ENCODE assay signal across 26 cellular contexts in the genomic region with DNA sequence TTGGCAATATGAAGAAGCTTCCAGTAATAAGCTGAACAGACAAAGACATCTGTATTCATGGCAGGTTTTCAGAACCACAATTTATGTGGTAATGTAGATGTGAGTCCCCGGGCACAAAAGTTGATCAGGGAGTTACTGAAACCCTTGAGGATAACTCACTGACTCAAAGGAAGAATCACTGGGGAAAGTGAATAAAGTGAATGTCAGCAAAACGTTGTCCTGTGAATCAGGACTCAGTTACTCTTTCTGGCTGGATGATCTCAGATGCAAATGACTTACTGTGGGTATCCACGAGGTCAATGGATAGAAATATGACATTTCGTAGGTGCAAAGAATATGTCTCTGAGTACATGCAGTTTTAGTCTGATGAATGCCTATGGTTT.
"Had no signal": no experiment of that assay in that cellular context is flagged by ENCODE, and none has a peak within 500 bp of the region (broad histone marks: within the 10 kb centered on the region; RNA-seq: fewer than 3 reads in every experiment).

No MANE protein-coding gene starts in this region.

- H3K4me3 Mint-ChIP-seq: activated B cell treated with CpG ODN at 0.5 μM for 24 hours; activated CD8-positive, alpha-beta memory T cell treated with anti-CD3 and anti-CD28 coated beads, Interleukin-2, amount 10 ng/mL, durations not matched to agents 7 days and 5 days; activated CD8-positive, alpha-beta T cell treated with anti-CD3 and anti-CD28 coated beads for 36 hours; activated naive CD4-positive, alpha-beta T cell treated with anti-CD3 and anti-CD28 coated beads for 36 hours; activated naive CD8-positive, alpha-beta T cell treated with anti-CD3 and anti-CD28 coated beads for 36 hours; activated T-cell treated with anti-CD3 and anti-CD28 coated beads, Interleukin-2, amount 50 U/mL, for 72 hours; memory B cell; naive thymus-derived CD4-positive, alpha-beta T cell; stimulated activated memory B cell treated with anti-CD40 and anti-IgM and Interleukin-4, amounts not matched to agents 10 μg/mL and 1 μg/mL and 100 μg/mL, for 72 hours; T-helper 2 cell treated with Interferon-gamma antibody and Interleukin-4, amounts not matched to agents 5 μg/mL and 100 μg/mL, for 36 hours had no signal

- H3K9me3 Mint-ChIP-seq: activated B cell treated with CpG ODN at 0.5 μM for 24 hours; T-helper 2 cell treated with Interferon-gamma antibody and Interleukin-4, amounts not matched to agents 5 μg/mL and 100 μg/mL, for 36 hours had no signal

- ATAC-seq: activated CD8-positive, alpha-beta memory T cell treated with anti-CD3 and anti-CD28 coated beads, Interleukin-2, amount 10 ng/mL, durations not matched to agents 7 days and 5 days; activated CD8-positive, alpha-beta T cell treated with anti-CD3 and anti-CD28 coated beads for 36 hours; activated T-cell treated with anti-CD3 and anti-CD28 coated beads, Interleukin-2, amount 50 U/mL, for 72 hours; body of pancreas; esophagus mucosa; naive thymus-derived CD4-positive, alpha-beta T cell; sciatic nerve; stimulated activated memory B cell treated with anti-CD40 and anti-IgM and Interleukin-4, amounts not matched to agents 10 μg/mL and 1 μg/mL and 100 μg/mL, for 72 hours had no signal

- H3K4me3 ChIP-seq: adrenal gland, body of pancreas, hepatocyte, smooth muscle cell, transverse colon had no signal

- H3K27ac Mint-ChIP-seq: activated B cell treated with CpG ODN at 0.5 μM for 24 hours; activated CD8-positive, alpha-beta memory T cell treated with anti-CD3 and anti-CD28 coated beads, Interleukin-2, amount 10 ng/mL, durations not matched to agents 7 days and 5 days; activated CD8-positive, alpha-beta T cell treated with anti-CD3 and anti-CD28 coated beads for 36 hours; activated naive CD4-positive, alpha-beta T cell treated with anti-CD3 and anti-CD28 coated beads for 36 hours; activated naive CD8-positive, alpha-beta T cell treated with anti-CD3 and anti-CD28 coated beads for 36 hours; activated T-cell treated with anti-CD3 and anti-CD28 coated beads, Interleukin-2, amount 50 U/mL, for 72 hours; memory B cell; naive thymus-derived CD4-positive, alpha-beta T cell; stimulated activated memory B cell treated with anti-CD40 and anti-IgM and Interleukin-4, amounts not matched to agents 10 μg/mL and 1 μg/mL and 100 μg/mL, for 72 hours; T-helper 2 cell treated with Interferon-gamma antibody and Interleukin-4, amounts not matched to agents 5 μg/mL and 100 μg/mL, for 36 hours had no signal

- DNase-seq: activated B cell treated with CpG ODN at 0.5 μM for 24 hours; activated CD4-positive, alpha-beta T cell treated with anti-CD3 and anti-CD28 coated beads, Interleukin-2, amount 50 U/mL, for 1 hour; activated CD8-positive, alpha-beta memory T cell treated with anti-CD3 and anti-CD28 coated beads, Interleukin-2, amount 10 ng/mL, durations not matched to agents 7 days and 5 days; activated CD8-positive, alpha-beta T cell treated with anti-CD3 and anti-CD28 coated beads for 36 hours; activated naive CD4-positive, alpha-beta T cell treated with anti-CD3 and anti-CD28 coated beads for 36 hours; activated naive CD8-positive, alpha-beta T cell treated with anti-CD3 and anti-CD28 coated beads for 36 hours; activated T-cell treated with anti-CD3 and anti-CD28 coated beads, Interleukin-2, amount 50 U/mL, for 72 hours; adrenal gland; aorta; body of pancreas; islet precursor cell; midbrain; naive thymus-derived CD4-positive, alpha-beta T cell; nucleus accumbens; stimulated activated CD4-positive, alpha-beta T cell treated with anti-CD3 and anti-CD28 coated beads, Interleukin-1b, Interleukin-23, amount 100 ng/mL, for 48 hours; stimulated activated CD4-positive, alpha-beta T cell treated with anti-CD3 and anti-CD28 coated beads, Interleukin-4, amount 100 ng/mL, for 4 hours; stimulated activated CD8-positive, alpha-beta memory T cell treated with anti-CD3 and anti-CD28 coated beads, Interleukin-4, amount 100 ng/mL, for 48 hours; T-helper 1 cell; transverse colon had no signal

- H3K27me3 Mint-ChIP-seq: activated CD8-positive, alpha-beta memory T cell treated with anti-CD3 and anti-CD28 coated beads, Interleukin-2, amount 10 ng/mL, durations not matched to agents 7 days and 5 days; activated CD8-positive, alpha-beta T cell treated with anti-CD3 and anti-CD28 coated beads for 36 hours had no signal

- H3K27ac ChIP-seq: adrenal gland, body of pancreas, hepatocyte, transverse colon had no signal

- H3K27me3 ChIP-seq: adrenal gland, body of pancreas, hepatocyte, transverse colon had no signal

- H3K36me3 ChIP-seq: adrenal gland, transverse colon had no signal

- H3K4me1 Mint-ChIP-seq: activated B cell treated with CpG ODN at 0.5 μM for 24 hours; activated CD8-positive, alpha-beta memory T cell treated with anti-CD3 and anti-CD28 coated beads, Interleukin-2, amount 10 ng/mL, durations not matched to agents 7 days and 5 days; activated naive CD8-positive, alpha-beta T cell treated with anti-CD3 and anti-CD28 coated beads for 36 hours; memory B cell; naive thymus-derived CD4-positive, alpha-beta T cell; stimulated activated memory B cell treated with anti-CD40 and anti-IgM and Interleukin-4, amounts not matched to agents 10 μg/mL and 1 μg/mL and 100 μg/mL, for 72 hours had no signal

- H3K36me3 Mint-ChIP-seq: activated CD8-positive, alpha-beta memory T cell treated with anti-CD3 and anti-CD28 coated beads, Interleukin-2, amount 10 ng/mL, durations not matched to agents 7 days and 5 days; activated naive CD8-positive, alpha-beta T cell treated with anti-CD3 and anti-CD28 coated beads for 36 hours; memory B cell; naive thymus-derived CD4-positive, alpha-beta T cell; stimulated activated memory B cell treated with anti-CD40 and anti-IgM and Interleukin-4, amounts not matched to agents 10 μg/mL and 1 μg/mL and 100 μg/mL, for 72 hours had no signal

- H3K4me1 ChIP-seq: adrenal gland, body of pancreas, transverse colon had no signal

- H2AFZ ChIP-seq: hepatocyte had no signal

- H3K4me2 ChIP-seq: hepatocyte, smooth muscle cell had no signal

- H3K9me3 ChIP-seq: adrenal gland, body of pancreas, transverse colon had no signal
